ENCODE assay signal across 33 cellular contexts in the genomic region with DNA sequence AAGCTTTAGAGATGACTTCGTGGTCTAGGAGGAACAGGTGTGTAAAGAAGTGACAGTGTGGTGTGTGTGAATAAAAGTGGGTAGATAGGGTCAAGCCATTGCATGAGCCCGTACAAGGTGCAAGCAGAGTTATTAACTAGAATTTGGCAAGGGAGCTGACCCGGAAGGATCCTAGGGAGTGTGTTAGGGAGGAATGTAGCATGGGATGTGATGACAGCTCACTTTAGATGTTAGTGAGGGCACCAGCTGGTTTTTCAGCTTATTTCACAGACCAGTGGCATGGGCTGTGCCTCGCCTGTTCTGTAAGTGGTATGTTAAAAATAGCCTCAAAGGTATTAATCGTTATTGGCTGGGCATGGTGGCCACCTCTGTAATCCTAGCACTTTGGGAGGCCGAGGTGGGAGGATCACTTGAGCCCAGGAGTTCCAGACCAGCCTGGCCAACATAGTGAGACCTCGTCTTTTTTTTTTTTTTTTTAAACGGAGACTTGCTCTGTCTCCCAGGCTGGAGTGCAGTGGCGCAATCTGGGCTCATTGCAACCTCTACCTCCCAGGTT. TPM values are rescaled to one million over a fixed set of nuclear protein-coding genes. Genes with fewer than 3 reads are reported as not detected.
DNase-seq lines count a peak whose midpoint lies in the region; ATAC-seq and TF ChIP-seq lines count a peak whose summit lies in the region.
"Had no signal": no experiment of that assay in that cellular context is flagged by ENCODE, and none has a peak within 500 bp of the region (broad histone marks: within the 10 kb centered on the region; RNA-seq: fewer than 3 reads in every experiment).

No MANE protein-coding gene starts in this region.

- no peaks in the 10 kb centered on the region for H4K20me1 ChIP-seq in GM23338 (replicated peaks; ENCODE audit: insufficient read depth)

- H3K4me3 ChIP-seq in A673 (ENCODE audit: low read depth, low read length, poor library complexity, severe bottlenecking) (no peak overlapping the region), upper lobe of right lung (no peak overlapping the region), GM23338 (no peak overlapping the region)
- H3K4me3 ChIP-seq: Peyer's patch, sigmoid colon, SJCRH30, testis had no signal

- no peaks in the 10 kb centered on the region for H3K9me3 Mint-ChIP-seq in GM23338
- H3K9me3 Mint-ChIP-seq: activated CD4-positive, alpha-beta memory T cell treated with anti-CD3 and anti-CD28 coated beads for 36 hours; activated naive CD8-positive, alpha-beta T cell treated with anti-CD3 and anti-CD28 coated beads, Interleukin-2, amount 10 ng/mL, durations not matched to agents 7 days and 5 days; activated T-helper 17 cell treated with anti-CD3 and anti-CD28 coated beads, Interleukin-2, amount 50 U/mL, for 72 hours; CD4-positive, alpha-beta T cell; T-cell had no signal

- CTCF ChIA-PET in A673 (lab: Charles Lee): interaction anchor here (0.7 kb wide), 1 partner anchor 9 kb away, joined by 3 read pairs; no protein-coding TSS in a partner anchor

- BruUV-seq in A673 (replicated peaks; lab: Mats Ljungman, UMichigan): TSS peak; percentile 23

- peaks cover 23% of the 10 kb centered on the region for H3K36me3 ChIP-seq in A673 (ENCODE audit: insufficient read depth, low read length, poor library complexity, severe bottlenecking)
- H3K36me3 ChIP-seq in upper lobe of right lung: peaks cover 22% of the 10 kb centered on the region
- H3K36me3 ChIP-seq in GM23338 (ENCODE audit: insufficient read depth): no peaks in the 10 kb centered on the region

- TF ChIP-seq CTCF in A673 (conservative IDR thresholded peaks at IDR 0.05; ENCODE audit: low read depth, low read length) (no peak), upper lobe of right lung (IDR thresholded peaks at IDR 0.05) (no peak), GM23338 (conservative IDR thresholded peaks at IDR 0.05; ENCODE audit: low read depth in 2 of 2) (no peak)

- intact Hi-C loops in A673 (cut with micrococcal nuclease; ENCODE audit: unreplicated experiment) (no loop called here), upper lobe of right lung (cut with DNase I) (no loop called here)

- no peak for ATAC-seq in T-helper 17 cell
- no peak for ATAC-seq in upper lobe of right lung
- ATAC-seq in GM23338: no peak
- ATAC-seq: activated CD4-positive, CD25-positive, alpha-beta regulatory T cell treated with anti-CD3 and anti-CD28 coated beads, Interleukin-2, amount 50 U/mL, for 24 hours; activated T-helper 17 cell treated with anti-CD3 and anti-CD28 coated beads, Interleukin-2, amount 50 U/mL, for 72 hours had no signal

- H3K27me3 Mint-ChIP-seq in T-helper 17 cell (no peaks in the 10 kb centered on the region), GM23338 (ENCODE audit: insufficient read depth, low read depth, poor library complexity) (peaks cover 6% of the 10 kb centered on the region)
- H3K27me3 Mint-ChIP-seq: CD4-positive, alpha-beta T cell had no signal

- H3K27ac Mint-ChIP-seq in T-helper 17 cell (peak overlapping the region; percentile 1), GM23338 (no peak overlapping the region)
- H3K27ac Mint-ChIP-seq: activated CD4-positive, alpha-beta memory T cell treated with anti-CD3 and anti-CD28 coated beads for 36 hours; activated naive CD8-positive, alpha-beta T cell treated with anti-CD3 and anti-CD28 coated beads, Interleukin-2, amount 10 ng/mL, durations not matched to agents 7 days and 5 days; activated T-helper 17 cell treated with anti-CD3 and anti-CD28 coated beads, Interleukin-2, amount 50 U/mL, for 72 hours; CD4-positive, alpha-beta T cell; T-cell had no signal

- H3K4me1 Mint-ChIP-seq in T-helper 17 cell (peaks cover 8% of the 10 kb centered on the region), GM23338 (peaks cover 6% of the 10 kb centered on the region)
- H3K4me1 Mint-ChIP-seq: activated T-helper 17 cell treated with anti-CD3 and anti-CD28 coated beads, Interleukin-2, amount 50 U/mL, for 72 hours had no signal

- peaks cover 5% of the 10 kb centered on the region; the same call in 1 of the 2 replicates for H3F3A ChIP-seq in GM23338 (replicated peaks; ENCODE audit: low read depth)

- H3K27me3 ChIP-seq in A673 (replicated peaks; ENCODE audit: insufficient read depth, low read depth, low read length, poor library complexity): no peaks in the 10 kb centered on the region
- H3K27me3 ChIP-seq in upper lobe of right lung: no peaks in the 10 kb centered on the region
- no peaks in the 10 kb centered on the region for H3K27me3 ChIP-seq in GM23338 (ENCODE audit: insufficient read depth)
- H3K27me3 ChIP-seq: Peyer's patch, sigmoid colon, SJCRH30, testis had no signal

- DNase-seq in DMS53 (lab: John Stamatoyannopoulos, UW): peak; percentile 48
- no peak for DNase-seq in DMS53 treated with DMSO at 0.1 percent for 48 hours (lab: John Stamatoyannopoulos, UW; ENCODE audit: unreplicated experiment)
- no peak for DNase-seq in A673 (ENCODE audit: low spot score)
- no peak for DNase-seq in T-helper 17 cell
- peak; percentile 8 for DNase-seq in myocyte (ENCODE audit: low read depth)
- no peak for DNase-seq in NCI-H2227 treated with DMSO at 0.1 percent for 48 hours (lab: John Stamatoyannopoulos, UW)
- no peak for DNase-seq in upper lobe of right lung
- no peak for DNase-seq in GM23338 (ENCODE audit: low spot score)
- DNase-seq: 8988T; activated CD4-positive, alpha-beta memory T cell treated with anti-CD3 and anti-CD28 coated beads for 36 hours; activated naive CD8-positive, alpha-beta T cell treated with anti-CD3 and anti-CD28 coated beads, Interleukin-2, amount 10 ng/mL, durations not matched to agents 7 days and 5 days; AML-193; CD4-positive, alpha-beta T cell; DMS153; glutamatergic neuron; GOT3; islet precursor cell; NCI-H1092; NCI-H1694 treated with DMSO at 0.1 percent for 48 hours; NCI-H2171; NCI-H524; Peyer's patch; sigmoid colon; stimulated activated naive CD4-positive, alpha-beta T cell; T-cell; testis had no signal

- peaks cover 3% of the 10 kb centered on the region for H3K36me3 Mint-ChIP-seq in T-helper 17 cell (ENCODE audit: low read depth)
- H3K36me3 Mint-ChIP-seq in GM23338 (ENCODE audit: low read depth): no peaks in the 10 kb centered on the region

- H3K27ac ChIP-seq in A673 (ENCODE audit: low read depth, low read length, poor library complexity, severe bottlenecking): no peak overlapping the region
- no peak overlapping the region for H3K27ac ChIP-seq in upper lobe of right lung
- H3K27ac ChIP-seq in GM23338 (ENCODE audit: low read depth): no peak overlapping the region
- H3K27ac ChIP-seq: Peyer's patch, sigmoid colon, SJCRH30, testis had no signal

- H3K4me3 Mint-ChIP-seq in T-helper 17 cell (no peak overlapping the region), GM23338 (no peak overlapping the region)
- H3K4me3 Mint-ChIP-seq: activated CD4-positive, alpha-beta memory T cell treated with anti-CD3 and anti-CD28 coated beads for 36 hours; activated naive CD8-positive, alpha-beta T cell treated with anti-CD3 and anti-CD28 coated beads, Interleukin-2, amount 10 ng/mL, durations not matched to agents 7 days and 5 days; activated T-helper 17 cell treated with anti-CD3 and anti-CD28 coated beads, Interleukin-2, amount 50 U/mL, for 72 hours; CD4-positive, alpha-beta T cell; T-cell had no signal

- H3K9me3 ChIP-seq in A673 (ENCODE audit: low read depth, low read length, poor library complexity, severe bottlenecking) (no peaks in the 10 kb centered on the region), T-helper 17 cell (ENCODE audit: control insufficient read depth, low read length, poor library complexity, severe bottlenecking) (no peaks in the 10 kb centered on the region), upper lobe of right lung (no peaks in the 10 kb centered on the region)
- H3K9me3 ChIP-seq: Peyer's patch, sigmoid colon, SJCRH30, testis had no signal

- no peak overlapping the region for H3K4me2 ChIP-seq in GM23338

- POLR2A ChIA-PET in A673 (lab: Charles Lee; ENCODE audit: low non-redundant PET): interaction anchor here (0.6 kb wide), 1 partner anchor 586 kb away, joined by 7 read pairs; no protein-coding TSS in a partner anchor

- no peaks in the 10 kb centered on the region for H3K79me2 ChIP-seq in GM23338 (replicated peaks; ENCODE audit: insufficient read depth)

- H2AFZ ChIP-seq in GM23338: no peak overlapping the region

- H3K4me1 ChIP-seq in A673 (ENCODE audit: insufficient read depth, low read length, poor library complexity, severe bottlenecking): peaks cover 9% of the 10 kb centered on the region
- H3K4me1 ChIP-seq in upper lobe of right lung: peaks cover 7% of the 10 kb centered on the region
- H3K4me1 ChIP-seq in GM23338 (ENCODE audit: insufficient read depth): peaks cover 8% of the 10 kb centered on the region; the same call in 1 of the 2 replicates
- H3K4me1 ChIP-seq: SJCRH30 had no signal

- no peaks in the 10 kb centered on the region for H3K9me2 ChIP-seq in GM23338 (ENCODE audit: insufficient read depth)

RNA-seq across cellular contexts. Expression of a gene that starts 8.3 kb away (rescaled TPM):
- total RNA-seq in A673 (2021): not detected in 2 replicates
- not detected for total RNA-seq in T-helper 17 cell
- not detected in 2 replicates for total RNA-seq in myocyte
- not detected for polyA plus RNA-seq in myocyte (2012)
- not detected for total RNA-seq in upper lobe of right lung
- total RNA-seq in GM23338 (2014; rRNA removed; shearing (Covaris generic)): not detected in 2 replicates
- not detected in 2 replicates for polyA plus RNA-seq in GM23338 (2016; fragmentation: Nextera tagmentation; extraction: Ambion mirVana)
- total RNA-seq: activated CD4-positive, alpha-beta memory T cell treated with anti-CD3 and anti-CD28 coated beads for 36 hours; activated naive CD8-positive, alpha-beta T cell treated with anti-CD3 and anti-CD28 coated beads, Interleukin-2, amount 10 ng/mL, durations not matched to agents 7 days and 5 days; activated T-helper 17 cell treated with anti-CD3 and anti-CD28 coated beads, Interleukin-2, amount 50 U/mL, for 72 hours; CD4-positive, alpha-beta T cell; cerebellum; liver; posterior vena cava; sigmoid colon; SJCRH30; T-cell; testis had no signal
- polyA plus RNA-seq: liver, neural cell had no signal

RNA-seq across cellular contexts. Expression of a gene that starts 39.7 kb away (rescaled TPM):
- total RNA-seq in A673 (2021) (185 and 194 TPM in 2 replicates), T-helper 17 cell (100 to 1,000 TPM; 129 to 155 TPM), myocyte (65.1 and 70.5 TPM in 2 replicates), upper lobe of right lung (105 TPM)
- polyA plus RNA-seq in myocyte (2012): 71.1 TPM
- 58.0 and 69.3 TPM in 2 replicates for total RNA-seq in GM23338 (2014; rRNA removed; shearing (Covaris generic))
- polyA plus RNA-seq in GM23338 (2016; fragmentation: Nextera tagmentation; extraction: Ambion mirVana): 369 and 501 TPM in 2 replicates

RNA-seq across cellular contexts. Expression of a gene that starts 51.4 kb away (rescaled TPM):
- 54.2 and 61.3 TPM in 2 replicates for total RNA-seq in A673 (2021)
- 10 to 100 TPM; 24.3 to 25.6 TPM for total RNA-seq in T-helper 17 cell
- 40.3 and 48.0 TPM in 2 replicates for total RNA-seq in myocyte
- polyA plus RNA-seq in myocyte (2012): 21.1 TPM
- total RNA-seq in upper lobe of right lung: 57.7 TPM
- total RNA-seq in GM23338 (2014; rRNA removed; shearing (Covaris generic)): 35.5 and 42.1 TPM in 2 replicates
- 19.0 and 19.8 TPM in 2 replicates for polyA plus RNA-seq in GM23338 (2016; fragmentation: Nextera tagmentation; extraction: Ambion mirVana)

Comparison
In these comparisons a context has a peak if more than half of its experiments do, and no peak if none do; other contexts are left out.
1. DNase-seq: peak in DMS53 (single experiment) and myocyte (single experiment); none in DMS53 treated with DMSO at 0.1 percent for 48 hours (single experiment), A673 (single experiment), T-helper 17 cell (0 of 3), NCI-H2227 treated with DMSO at 0.1 percent for 48 hours (single experiment), upper lobe of right lung (single experiment) and GM23338 (single experiment).